25 cellular contexts compared by ENCODE assay signal in genomic region chr2:32739679-32740078, GRCh38.
"Had no signal": no experiment of that assay in that cellular context is flagged by ENCODE, and none has a peak within 500 bp of the region (broad histone marks: within the 10 kb centered on the region; RNA-seq: fewer than 3 reads in every experiment).

No MANE protein-coding gene starts in this region.

- H3K4me1 ChIP-seq: left lung, lower lobe of right lung, parathyroid adenoma, prostate gland, testis, upper lobe of right lung, vagina had no signal

- H3K9ac ChIP-seq: parathyroid adenoma had no signal

- H3K9me3 ChIP-seq: gastrocnemius medialis, heart right ventricle, left lung, lower lobe of right lung, prostate gland, testis, tibial nerve, upper lobe of right lung, vagina had no signal

- DNase-seq: cortex of kidney; dorsolateral prefrontal cortex; effector CD8-positive, alpha-beta T cell; gastrocnemius medialis; heart right ventricle; hypothalamus; islet precursor cell; left lung; lower lobe of right lung; mesenchymal stem cell; naive thymus-derived CD4-positive, alpha-beta T cell; nephron progenitor cell; stimulated activated CD4-positive, alpha-beta T cell treated with anti-CD3 and anti-CD28 coated beads, Interleukin-2, amount 100 ng/mL, for 24 hours; stimulated activated CD4-positive, alpha-beta T cell treated with anti-CD3 and anti-CD28 coated beads, Interleukin-4, amount 100 ng/mL, for 4 hours; stimulated activated naive B cell treated with anti-CD40 and anti-IgM and Interleukin-4, amounts not matched to agents 10 μg/mL and 1 μg/mL and 100 μg/mL, for 72 hours; stimulated activated naive CD8-positive, alpha-beta T cell treated with anti-CD3 and anti-CD28 coated beads, Interleukin-15, amount 100 ng/mL, for 72 hours; testis; upper lobe of right lung had no signal

- H3K27me3 ChIP-seq: dorsolateral prefrontal cortex, gastrocnemius medialis, heart right ventricle, left lung, testis, tibial nerve, upper lobe of right lung, vagina had no signal

- H3K4me3 ChIP-seq: dorsolateral prefrontal cortex, gastrocnemius medialis, heart right ventricle, left lung, lower lobe of right lung, prostate gland, skin epidermis, testis, tibial nerve, upper lobe of right lung, vagina had no signal

- H3K4me1 Mint-ChIP-seq: nephron progenitor cell; stimulated activated naive CD8-positive, alpha-beta T cell treated with anti-CD3 and anti-CD28 coated beads, Interleukin-15, amount 100 ng/mL, for 72 hours had no signal

- H2AFZ ChIP-seq: parathyroid adenoma had no signal

- H3K79me2 ChIP-seq: parathyroid adenoma had no signal

- H3K27me3 Mint-ChIP-seq: naive thymus-derived CD4-positive, alpha-beta T cell; stimulated activated naive B cell treated with anti-CD40 and anti-IgM and Interleukin-4, amounts not matched to agents 10 μg/mL and 1 μg/mL and 100 μg/mL, for 72 hours; stimulated activated naive CD8-positive, alpha-beta T cell treated with anti-CD3 and anti-CD28 coated beads, Interleukin-15, amount 100 ng/mL, for 72 hours had no signal

- H3K27ac ChIP-seq: dorsolateral prefrontal cortex, gastrocnemius medialis, heart right ventricle, left lung, lower lobe of right lung, parathyroid adenoma, prostate gland, skin epidermis, testis, tibial nerve, upper lobe of right lung, vagina had no signal

- ATAC-seq: esophagus mucosa; gastrocnemius medialis; heart right ventricle; left lung; lower lobe of right lung; naive thymus-derived CD4-positive, alpha-beta T cell; sciatic nerve; stimulated activated naive B cell treated with anti-CD40 and anti-IgM and Interleukin-4, amounts not matched to agents 10 μg/mL and 1 μg/mL and 100 μg/mL, for 72 hours; stimulated activated naive CD8-positive, alpha-beta T cell treated with anti-CD3 and anti-CD28 coated beads, Interleukin-15, amount 100 ng/mL, for 72 hours; upper lobe of right lung had no signal

- H3K9me3 Mint-ChIP-seq: naive thymus-derived CD4-positive, alpha-beta T cell; nephron progenitor cell; stimulated activated naive CD8-positive, alpha-beta T cell treated with anti-CD3 and anti-CD28 coated beads, Interleukin-15, amount 100 ng/mL, for 72 hours had no signal

- H3K36me3 ChIP-seq: prostate gland, upper lobe of right lung, vagina had no signal

- H3K27ac Mint-ChIP-seq: naive thymus-derived CD4-positive, alpha-beta T cell; nephron progenitor cell; stimulated activated naive B cell treated with anti-CD40 and anti-IgM and Interleukin-4, amounts not matched to agents 10 μg/mL and 1 μg/mL and 100 μg/mL, for 72 hours; stimulated activated naive CD8-positive, alpha-beta T cell treated with anti-CD3 and anti-CD28 coated beads, Interleukin-15, amount 100 ng/mL, for 72 hours had no signal

- H3K4me3 Mint-ChIP-seq: naive thymus-derived CD4-positive, alpha-beta T cell; nephron progenitor cell; stimulated activated naive B cell treated with anti-CD40 and anti-IgM and Interleukin-4, amounts not matched to agents 10 μg/mL and 1 μg/mL and 100 μg/mL, for 72 hours; stimulated activated naive CD8-positive, alpha-beta T cell treated with anti-CD3 and anti-CD28 coated beads, Interleukin-15, amount 100 ng/mL, for 72 hours had no signal
